10 cellular contexts compared by ENCODE assay signal in the genomic region with DNA sequence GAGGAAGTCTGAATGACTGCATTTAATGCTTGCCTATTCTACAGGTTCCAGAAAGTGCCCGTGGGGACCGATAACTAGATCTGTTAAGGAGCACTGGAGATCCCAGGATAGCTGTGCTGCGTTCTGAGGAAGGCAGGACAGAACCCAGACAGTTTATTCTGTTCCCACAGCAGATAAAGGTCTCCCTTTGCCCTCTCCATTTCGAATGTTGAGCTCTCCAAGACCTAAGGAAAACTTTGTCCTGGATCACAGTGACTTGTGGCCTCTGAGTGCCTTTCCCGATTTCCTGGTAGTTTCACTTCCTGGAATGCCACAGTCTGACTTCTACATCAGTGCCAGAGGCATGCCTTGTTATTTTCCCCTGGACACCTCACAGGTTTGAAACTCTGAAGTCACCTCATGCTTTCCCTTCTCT. TPM values are rescaled to one million over a fixed set of nuclear protein-coding genes. Genes with fewer than 3 reads are reported as not detected.
DNase-seq lines count a peak whose midpoint lies in the region; ATAC-seq and TF ChIP-seq lines count a peak whose summit lies in the region.
"Had no signal": no experiment of that assay in that cellular context is flagged by ENCODE, and none has a peak within 500 bp of the region (broad histone marks: within the 10 kb centered on the region; RNA-seq: fewer than 3 reads in every experiment).

No MANE protein-coding gene starts in this region.

- no peaks in the 10 kb centered on the region for H3K27me3 ChIP-seq in adipocyte (replicated peaks; ENCODE audit: control insufficient read depth, insufficient read depth, low read length)
- H3K27me3 ChIP-seq in heart right ventricle = no peaks in the 10 kb centered on the region
- H3K27me3 ChIP-seq in neural progenitor cell = no peaks in the 10 kb centered on the region
- H3K27me3 ChIP-seq in vagina = no peaks in the 10 kb centered on the region
- no peaks in the 10 kb centered on the region for H3K27me3 ChIP-seq in SJCRH30

- H3K4me1 ChIP-seq in adipocyte (ENCODE audit: control insufficient read depth, insufficient read depth, low read length) (peaks cover 35% of the 10 kb centered on the region), heart right ventricle (peaks cover 0 to 36% (median 28%) of the 10 kb centered on the region in 9 donors), neural progenitor cell (peaks cover 18% of the 10 kb centered on the region), vagina (peaks cover 42% of the 10 kb centered on the region), SJCRH30 (peaks cover 12% of the 10 kb centered on the region)
- H3K4me1 ChIP-seq: parathyroid adenoma had no signal

- no peaks in the 10 kb centered on the region for H4K20me1 ChIP-seq in neural progenitor cell (ENCODE audit: low read depth)

- H3K4me2 ChIP-seq in neural progenitor cell = no peak overlapping the region

- H3K27me3 Mint-ChIP-seq in neural progenitor cell (ENCODE audit: insufficient read depth, low read depth) = no peaks in the 10 kb centered on the region
- H3K27me3 Mint-ChIP-seq: activated naive CD8-positive, alpha-beta T cell treated with anti-CD3 and anti-CD28 coated beads, Interleukin-2, amount 10 ng/mL, durations not matched to agents 7 days and 5 days had no signal

- peaks cover 40% of the 10 kb centered on the region for H3K4me1 Mint-ChIP-seq in neural progenitor cell

- TF ChIP-seq CTCF in heart right ventricle (IDR thresholded peaks at IDR 0.05) (no peak), neural progenitor cell (IDR thresholded peaks at IDR 0.05) (no peak), vagina (IDR thresholded peaks at IDR 0.05) (no peak)

- H3K27ac Mint-ChIP-seq in neural progenitor cell = peak overlapping the region; percentile 27

- peak overlapping the region; percentile 16 for H3K9ac ChIP-seq in adipocyte (ENCODE audit: low read length)
- no peak overlapping the region for H3K9ac ChIP-seq in neural progenitor cell
- H3K9ac ChIP-seq: parathyroid adenoma had no signal

- DNase-seq in adipocyte (ENCODE audit: low read depth) (no peak), heart right ventricle (no peak), neural progenitor cell (ENCODE audit: low spot score) (no peak), vagina (ENCODE audit: extremely low spot score in 2 of 2) (no peak), SJCRH30 (no peak), T-helper 9 cell (no peak)
- DNase-seq: activated naive CD8-positive, alpha-beta T cell treated with anti-CD3 and anti-CD28 coated beads, Interleukin-2, amount 10 ng/mL, durations not matched to agents 7 days and 5 days; NCI-H774 had no signal

- no peaks in the 10 kb centered on the region for H3K79me2 ChIP-seq in neural progenitor cell (ENCODE audit: low read depth)
- H3K79me2 ChIP-seq: parathyroid adenoma had no signal

- TF ChIP-seq POLR2A in vagina (IDR thresholded peaks at IDR 0.05) = no peak

- H3F3A ChIP-seq in neural progenitor cell (ENCODE audit: low read depth) = no peaks in the 10 kb centered on the region

- WGBS in heart right ventricle, 2 donors = 47 to 51% methylated on average over 5 of the region's 5 CpGs

- H3K27ac ChIP-seq in heart right ventricle = peak overlapping the region in 8 of 10 donors; percentile 25 to 68 (median 46)
- H3K27ac ChIP-seq in neural progenitor cell = no peak overlapping the region
- peak overlapping the region; percentile 75 for H3K27ac ChIP-seq in vagina
- H3K27ac ChIP-seq in SJCRH30 = no peak overlapping the region
- H3K27ac ChIP-seq: parathyroid adenoma had no signal

- H3K4me3 ChIP-seq in adipocyte (ENCODE audit: low read length) = peak overlapping the region; percentile 18
- no peak overlapping the region for H3K4me3 ChIP-seq in heart right ventricle
- no peak overlapping the region for H3K4me3 ChIP-seq in neural progenitor cell
- no peak overlapping the region for H3K4me3 ChIP-seq in vagina
- H3K4me3 ChIP-seq in SJCRH30 = no peak overlapping the region

- H2AFZ ChIP-seq in neural progenitor cell (replicated peaks) = no peak overlapping the region
- H2AFZ ChIP-seq: parathyroid adenoma had no signal

- H3K9me3 Mint-ChIP-seq in neural progenitor cell = no peaks in the 10 kb centered on the region
- H3K9me3 Mint-ChIP-seq: activated naive CD8-positive, alpha-beta T cell treated with anti-CD3 and anti-CD28 coated beads, Interleukin-2, amount 10 ng/mL, durations not matched to agents 7 days and 5 days had no signal

- H3K36me3 ChIP-seq in adipocyte (ENCODE audit: control insufficient read depth, insufficient read depth, low read length, severe bottlenecking) (peaks cover 9% of the 10 kb centered on the region), heart right ventricle (peaks cover 0 to 22% (median 2%) of the 10 kb centered on the region in 9 donors), neural progenitor cell (no peaks in the 10 kb centered on the region), vagina (peaks cover 0 to under 1% of the 10 kb centered on the region in 2 donors), SJCRH30 (peaks cover 5% of the 10 kb centered on the region; the same call in 1 of the 2 replicates)

- H3K9me3 ChIP-seq in adipocyte (ENCODE audit: control insufficient read depth, low read length) (no peaks in the 10 kb centered on the region), heart right ventricle (no peaks in the 10 kb centered on the region), neural progenitor cell (ENCODE audit: low read depth) (no peaks in the 10 kb centered on the region), vagina (no peaks in the 10 kb centered on the region), SJCRH30 (replicated peaks) (no peaks in the 10 kb centered on the region)

- no peak overlapping the region for H3K4me3 Mint-ChIP-seq in neural progenitor cell
- H3K4me3 Mint-ChIP-seq: activated naive CD8-positive, alpha-beta T cell treated with anti-CD3 and anti-CD28 coated beads, Interleukin-2, amount 10 ng/mL, durations not matched to agents 7 days and 5 days had no signal

- intact Hi-C loops in heart right ventricle (cut with DNase I) = no loop called here
- intact Hi-C loops in vagina (cut with DNase I) = no loop called here

- ATAC-seq in heart right ventricle (peak in 6 of 8 donors; percentile 5 to 50 (median 25)), GM18502 (IDR thresholded peaks at IDR 0.05; ENCODE audit: poor library complexity, unreplicated experiment) (no peak)

- H3K36me3 Mint-ChIP-seq in neural progenitor cell = peaks cover 9% of the 10 kb centered on the region

RNA-seq across cellular contexts. Expression of gene ZFP36L2, which starts 50.1 kb away (rescaled TPM):
- total RNA-seq in heart right ventricle (10 to 100 TPM; 34.4 to 69.6 (median 42.3) TPM), neural progenitor cell (ENCODE audit: low replicate concordance) (13.8 and 15.1 TPM in 2 replicates), vagina (206 TPM)
- 10 to 100 TPM; 26.8 to 53.2 TPM for polyA plus RNA-seq in heart right ventricle
- 5.1 and 5.6 TPM in 2 replicates for total RNA-seq in SJCRH30 (2014; rRNA removed; shearing (Covaris generic))

Comparison
In these comparisons a context has a peak if more than half of its experiments do, and no peak if none do; other contexts are left out.
1. H3K27ac ChIP-seq: peak in heart right ventricle (8 of 10) and vagina (single experiment); none in neural progenitor cell (single experiment) and SJCRH30 (single experiment).